Comparison of ENCODE assay signal across 24 cellular contexts in genomic region chr18:52060612-52061259, GRCh38.
DNase-seq lines count a peak whose midpoint lies in the region; ATAC-seq and TF ChIP-seq lines count a peak whose summit lies in the region.
"Had no signal": no experiment of that assay in that cellular context is flagged by ENCODE, and none has a peak within 500 bp of the region (broad histone marks: within the 10 kb centered on the region; RNA-seq: fewer than 3 reads in every experiment).

No MANE protein-coding gene starts in this region.

- CTCF ChIA-PET in activated CD8-positive, alpha-beta memory T cell treated with anti-CD3 and anti-CD28 coated beads, Interleukin-2, amount 10 ng/mL, durations not matched to agents 7 days and 5 days (lab: Charles Lee), result interaction anchor here (1.1 kb wide), 1 partner anchor 14 kb away, joined by 3 read pairs; no protein-coding TSS in a partner anchor

- H3K36me3 ChIP-seq in HUES48 (ENCODE audit: control insufficient read depth, insufficient read depth, low read length), result no peaks in the 10 kb centered on the region
- H3K36me3 ChIP-seq: thyroid gland, WERI-Rb-1 had no signal

- H3K4me1 Mint-ChIP-seq in brain, result peaks cover 24% of the 10 kb centered on the region
- H3K4me1 Mint-ChIP-seq in activated CD8-positive, alpha-beta memory T cell treated with anti-CD3 and anti-CD28 coated beads, Interleukin-2, amount 10 ng/mL, durations not matched to agents 7 days and 5 days, result no peaks in the 10 kb centered on the region
- H3K4me1 Mint-ChIP-seq: activated naive CD8-positive, alpha-beta T cell treated with anti-CD3 and anti-CD28 coated beads, Interleukin-2, amount 50 U/mL, for 24 hours; CD4-positive, alpha-beta memory T cell had no signal

- no peaks in the 10 kb centered on the region for H3K27me3 ChIP-seq in HUES48 (ENCODE audit: control insufficient read depth, insufficient read depth, low read length)
- H3K27me3 ChIP-seq: foreskin keratinocyte, thyroid gland had no signal

- peak overlapping the region in 2 of 5 experiments; percentile 29 to 83 for H3K27ac Mint-ChIP-seq in brain
- no peak overlapping the region for H3K27ac Mint-ChIP-seq in activated CD8-positive, alpha-beta memory T cell treated with anti-CD3 and anti-CD28 coated beads, Interleukin-2, amount 10 ng/mL, durations not matched to agents 7 days and 5 days
- H3K27ac Mint-ChIP-seq: activated naive CD8-positive, alpha-beta T cell treated with anti-CD3 and anti-CD28 coated beads, Interleukin-2, amount 50 U/mL, for 24 hours; CD4-positive, alpha-beta memory T cell; HFFc6; stimulated activated naive CD8-positive, alpha-beta T cell treated with anti-CD3 and anti-CD28 coated beads, Interleukin-15, Interleukin-2, amounts not matched to agents 100 ng/mL and 50 ng/mL, for 24 hours had no signal

- H3K4me1 ChIP-seq in HUES48 (ENCODE audit: control insufficient read depth, insufficient read depth, low read length), result peaks cover 33% of the 10 kb centered on the region
- H3K4me1 ChIP-seq: foreskin keratinocyte, thyroid gland had no signal

- peaks cover 7 to 20% (median 16%) of the 10 kb centered on the region in 5 experiments for H3K9me3 Mint-ChIP-seq in brain
- peaks cover 6% of the 10 kb centered on the region for H3K9me3 Mint-ChIP-seq in activated CD8-positive, alpha-beta memory T cell treated with anti-CD3 and anti-CD28 coated beads, Interleukin-2, amount 10 ng/mL, durations not matched to agents 7 days and 5 days (ENCODE audit: low read depth)

- no peak overlapping the region for H3K9ac ChIP-seq in HUES48 (ENCODE audit: low read depth, low read length)

- H3K27ac ChIP-seq in HUES48 (ENCODE audit: low read depth, low read length), result peak overlapping the region; percentile 59
- H3K27ac ChIP-seq: foreskin keratinocyte, thyroid gland, WERI-Rb-1 had no signal

- DNase-seq in NCI-H1436 treated with DMSO at 0.1 percent for 48 hours (lab: John Stamatoyannopoulos, UW) (peak; percentile 63), left kidney (ENCODE audit: low read depth, low spot score) (peak; percentile 10), GF-D8 (lab: John Stamatoyannopoulos, UW) (no peak), UCSD-AML1 (lab: John Stamatoyannopoulos, UW; ENCODE audit: unreplicated experiment) (no peak)
- no peak for DNase-seq in activated CD8-positive, alpha-beta memory T cell treated with anti-CD3 and anti-CD28 coated beads, Interleukin-2, amount 10 ng/mL, durations not matched to agents 7 days and 5 days
- DNase-seq: activated CD4-positive, alpha-beta T cell treated with anti-CD3 and anti-CD28 coated beads, Interleukin-2, amount 50 U/mL, for 4 hours; activated CD8-positive, alpha-beta memory T cell treated with anti-CD3 and anti-CD28 coated beads, Interleukin-2, amount 50 U/mL, for 48 hours; activated effector memory CD4-positive, alpha-beta T cell treated with Interleukin-2 at 50 U/mL for 16 hours; activated naive CD8-positive, alpha-beta T cell treated with anti-CD3 and anti-CD28 coated beads, Interleukin-2, amount 50 U/mL, for 24 hours; CD4-positive, alpha-beta memory T cell; effector CD8-positive, alpha-beta T cell; foreskin keratinocyte; HFFc6; hypothalamus; Karpas-422; left cardiac atrium; mesendoderm; occipital lobe; stimulated activated CD4-positive, alpha-beta T cell treated with anti-CD3 and anti-CD28 coated beads, Interleukin-4, amount 100 ng/mL, for 4 hours; thyroid gland; WERI-Rb-1 had no signal

- H3K4me3 Mint-ChIP-seq in brain, result peak overlapping the region in 3 of 5 experiments; percentile 1 to 19 (median 8)
- H3K4me3 Mint-ChIP-seq in activated CD8-positive, alpha-beta memory T cell treated with anti-CD3 and anti-CD28 coated beads, Interleukin-2, amount 10 ng/mL, durations not matched to agents 7 days and 5 days, result no peak overlapping the region
- H3K4me3 Mint-ChIP-seq: activated naive CD8-positive, alpha-beta T cell treated with anti-CD3 and anti-CD28 coated beads, Interleukin-2, amount 50 U/mL, for 24 hours; CD4-positive, alpha-beta memory T cell; HFFc6; stimulated activated naive CD8-positive, alpha-beta T cell treated with anti-CD3 and anti-CD28 coated beads, Interleukin-15, Interleukin-2, amounts not matched to agents 100 ng/mL and 50 ng/mL, for 24 hours had no signal

- H3K36me3 Mint-ChIP-seq in brain, result peaks cover 9% of the 10 kb centered on the region
- H3K36me3 Mint-ChIP-seq in activated CD8-positive, alpha-beta memory T cell treated with anti-CD3 and anti-CD28 coated beads, Interleukin-2, amount 10 ng/mL, durations not matched to agents 7 days and 5 days, result no peaks in the 10 kb centered on the region
- H3K36me3 Mint-ChIP-seq: CD4-positive, alpha-beta memory T cell had no signal

- no peak overlapping the region for H3K4me3 ChIP-seq in HUES48 (ENCODE audit: low read depth, low read length)
- H3K4me3 ChIP-seq: thyroid gland had no signal

- no peak for ATAC-seq in activated CD8-positive, alpha-beta memory T cell treated with anti-CD3 and anti-CD28 coated beads, Interleukin-2, amount 10 ng/mL, durations not matched to agents 7 days and 5 days
- ATAC-seq: activated naive CD8-positive, alpha-beta T cell treated with anti-CD3 and anti-CD28 coated beads, Interleukin-2, amount 50 U/mL, for 24 hours; foreskin keratinocyte; left cardiac atrium had no signal

- H3K27me3 Mint-ChIP-seq in brain, result peaks cover 2% of the 10 kb centered on the region
- H3K27me3 Mint-ChIP-seq in activated CD8-positive, alpha-beta memory T cell treated with anti-CD3 and anti-CD28 coated beads, Interleukin-2, amount 10 ng/mL, durations not matched to agents 7 days and 5 days, result no peaks in the 10 kb centered on the region
- H3K27me3 Mint-ChIP-seq: activated naive CD8-positive, alpha-beta T cell treated with anti-CD3 and anti-CD28 coated beads, Interleukin-2, amount 50 U/mL, for 24 hours; CD4-positive, alpha-beta memory T cell; stimulated activated naive CD8-positive, alpha-beta T cell treated with anti-CD3 and anti-CD28 coated beads, Interleukin-15, Interleukin-2, amounts not matched to agents 100 ng/mL and 50 ng/mL, for 24 hours had no signal

- peaks cover 7% of the 10 kb centered on the region; the same call in 1 of the 2 replicates for H3K9me3 ChIP-seq in HUES48 (ENCODE audit: control insufficient read depth, insufficient read depth, low read length)
- H3K9me3 ChIP-seq: thyroid gland had no signal

- TF ChIP-seq CTCF in brain (conservative IDR thresholded peaks at IDR 0.05), result no peak

Comparison
In these comparisons a context has a peak if more than half of its experiments do, and no peak if none do; other contexts are left out.
1. DNase-seq: peak in NCI-H1436 treated with DMSO at 0.1 percent for 48 hours (single experiment) and left kidney (single experiment); none in GF-D8 (single experiment), activated CD8-positive, alpha-beta memory T cell treated with anti-CD3 and anti-CD28 coated beads, Interleukin-2, amount 10 ng/mL, durations not matched to agents 7 days and 5 days (single experiment) and UCSD-AML1 (single experiment).